ENCODE assay signal across 25 cellular contexts in genomic region chr1:88230126-88230525, GRCh38.
DNase-seq lines count a peak whose midpoint lies in the region; ATAC-seq and TF ChIP-seq lines count a peak whose summit lies in the region.
"Had no signal": no experiment of that assay in that cellular context is flagged by ENCODE, and none has a peak within 500 bp of the region (broad histone marks: within the 10 kb centered on the region; RNA-seq: fewer than 3 reads in every experiment).

No MANE protein-coding gene starts in this region.

- H3K27ac ChIP-seq in GM23338 (ENCODE audit: low read depth) (no peak overlapping the region), neural progenitor cell (no peak overlapping the region), trophoblast cell (ENCODE audit: low read depth, low read length) (no peak overlapping the region), PC-3 (ENCODE audit: low read length) (no peak overlapping the region)
- H3K27ac ChIP-seq: BLaER1 had no signal

- H2AFZ ChIP-seq in GM23338, result peak overlapping the region; percentile 33; the same call in 1 of the 2 replicates
- H2AFZ ChIP-seq in neural progenitor cell (replicated peaks), result peak overlapping the region; percentile 29
- no peak overlapping the region for H2AFZ ChIP-seq in trophoblast cell (ENCODE audit: insufficient read depth, low read length, poor library complexity)
- no peak overlapping the region for H2AFZ ChIP-seq in PC-3 (ENCODE audit: low read length)

- ATAC-seq in GM23338 (no peak), PC-3 (no peak), GM21529 (IDR thresholded peaks at IDR 0.05; ENCODE audit: unreplicated experiment) (no peak)
- ATAC-seq: GM12878 had no signal

- H3K4me2 ChIP-seq in GM23338, result no peak overlapping the region
- H3K4me2 ChIP-seq in neural progenitor cell, result no peak overlapping the region
- no peak overlapping the region for H3K4me2 ChIP-seq in trophoblast cell (ENCODE audit: low read length)
- no peak overlapping the region for H3K4me2 ChIP-seq in PC-3 (ENCODE audit: low read length)
- H3K4me2 ChIP-seq: BLaER1 had no signal

- H3F3A ChIP-seq in GM23338 (replicated peaks; ENCODE audit: low read depth) (no peaks in the 10 kb centered on the region), neural progenitor cell (ENCODE audit: low read depth) (no peaks in the 10 kb centered on the region), PC-3 (ENCODE audit: low read length, unreplicated experiment) (no peaks in the 10 kb centered on the region)

- no peak overlapping the region for H4K91ac ChIP-seq in trophoblast cell (ENCODE audit: low read depth, low read length)

- H2BK120ac ChIP-seq in trophoblast cell (ENCODE audit: insufficient read depth, low read length, poor library complexity), result no peak overlapping the region

- H3K4ac ChIP-seq in trophoblast cell (ENCODE audit: low read depth, low read length), result no peak overlapping the region

- CTCF ChIA-PET in PC-3 (lab: Charles Lee), result no interaction called here

- no TSS peak for BruUV-seq in PC-3 (replicated peaks; lab: Mats Ljungman, UMichigan)

- H3K27me3 Mint-ChIP-seq in GM23338 (ENCODE audit: insufficient read depth, low read depth, poor library complexity), result peaks cover 2% of the 10 kb centered on the region
- no peaks in the 10 kb centered on the region for H3K27me3 Mint-ChIP-seq in neural progenitor cell (ENCODE audit: insufficient read depth, low read depth)
- H3K27me3 Mint-ChIP-seq: CD4-positive, alpha-beta memory T cell; CD4-positive, CD25-positive, alpha-beta regulatory T cell had no signal

- POLR2A ChIA-PET in PC-3 (lab: Charles Lee; ENCODE audit: unreplicated experiment), result no interaction called here

- intact Hi-C loops in PC-3 (cut with micrococcal nuclease), result no loop called here

- H3K4me3 ChIP-seq in GM23338 (no peak overlapping the region), HAP-1 (no peak overlapping the region), neural progenitor cell (no peak overlapping the region), trophoblast cell (ENCODE audit: low read depth, low read length) (no peak overlapping the region), PC-3 (ENCODE audit: low read length) (no peak overlapping the region)
- H3K4me3 ChIP-seq: BLaER1, GM12878 had no signal

- TF ChIP-seq CTCF in GM23338 (conservative IDR thresholded peaks at IDR 0.05; ENCODE audit: low read depth in 2 of 2) (no peak), neural progenitor cell (IDR thresholded peaks at IDR 0.05) (no peak), PC-3 (conservative IDR thresholded peaks at IDR 0.05; ENCODE audit: low read depth, low read length) (no peak)

- H3K9ac ChIP-seq in neural progenitor cell (no peak overlapping the region), trophoblast cell (ENCODE audit: low read length) (no peak overlapping the region), PC-3 (ENCODE audit: low read length) (no peak overlapping the region)
- H3K9ac ChIP-seq: BLaER1 had no signal

- DNase-seq in GM23338 (ENCODE audit: low spot score) (no peak), HAP-1 (ENCODE audit: low spot score in 2 of 2) (peak; percentile 18 to 79), neural progenitor cell (ENCODE audit: low spot score) (no peak), trophoblast cell (peak; percentile 1 to 57), PC-3 (no peak), HCEC 1CT (no peak)
- DNase-seq: 8988T; ACHN; BE2C; C1 segment of cervical spinal cord; CD4-positive, alpha-beta memory T cell; CD4-positive, CD25-positive, alpha-beta regulatory T cell; CD8-positive, alpha-beta memory T cell; COR-L47; DMS 273 treated with DMSO at 0.1 percent for 48 hours; DMS153; DMS53; DMS79; DND-41; EL; GDM1 had no signal

- no CpG with 5 or more reads among the region's 3 CpGs for WGBS in trophoblast cell (ENCODE audit: extremely low coverage, insufficient coverage, insufficient read length)

- no peak overlapping the region for H4K12ac ChIP-seq in trophoblast cell (ENCODE audit: low read depth, low read length)

- H3K9me3 Mint-ChIP-seq in GM23338 (no peaks in the 10 kb centered on the region), neural progenitor cell (no peaks in the 10 kb centered on the region)
- H3K9me3 Mint-ChIP-seq: CD4-positive, alpha-beta memory T cell; CD8-positive, alpha-beta memory T cell had no signal

- H3K36me3 ChIP-seq in GM23338 (ENCODE audit: insufficient read depth) (no peaks in the 10 kb centered on the region), HAP-1 (replicated peaks) (no peaks in the 10 kb centered on the region), neural progenitor cell (no peaks in the 10 kb centered on the region), trophoblast cell (ENCODE audit: control insufficient read depth in 1 of 2, insufficient read depth in 2 of 2, low read length in 2 of 2) (no peaks in the 10 kb centered on the region), PC-3 (ENCODE audit: low read depth, low read length) (no peaks in the 10 kb centered on the region)
- H3K36me3 ChIP-seq: BE2C, BLaER1 had no signal

- no peaks in the 10 kb centered on the region for H3K9me3 ChIP-seq in HAP-1
- no peaks in the 10 kb centered on the region for H3K9me3 ChIP-seq in neural progenitor cell (ENCODE audit: low read depth)
- H3K9me3 ChIP-seq in trophoblast cell (ENCODE audit: insufficient read depth, low read depth, low read length), result no peaks in the 10 kb centered on the region
- no peaks in the 10 kb centered on the region for H3K9me3 ChIP-seq in PC-3 (ENCODE audit: low read length)
- H3K9me3 ChIP-seq: BE2C, BLaER1 had no signal

- no peak overlapping the region for H2BK12ac ChIP-seq in trophoblast cell (ENCODE audit: low read length)

- H2AK5ac ChIP-seq in trophoblast cell (ENCODE audit: low read length), result no peak overlapping the region

- in situ Hi-C loops in HAP-1 (cut with MboI; ENCODE audit: low sequenced_read_pairs), result no loop called here

- no peak overlapping the region for H2BK5ac ChIP-seq in trophoblast cell (ENCODE audit: low read depth, low read length, poor library complexity)

- H3K18ac ChIP-seq in trophoblast cell (ENCODE audit: low read length), result no peak overlapping the region

- H3K27ac Mint-ChIP-seq in GM23338 (no peak overlapping the region), neural progenitor cell (no peak overlapping the region)
- H3K27ac Mint-ChIP-seq: CD14-positive monocyte; CD4-positive, alpha-beta memory T cell; CD4-positive, CD25-positive, alpha-beta regulatory T cell; CD8-positive, alpha-beta memory T cell had no signal

- 0 out of 2 replicates have a peak, but pooled peaks cover 2% of the 10 kb centered on the region for H3K9me2 ChIP-seq in GM23338 (ENCODE audit: insufficient read depth)
- H3K9me2 ChIP-seq in PC-3 (replicated peaks; ENCODE audit: low read length), result no peaks in the 10 kb centered on the region

- H3K27me3 ChIP-seq in GM23338 (ENCODE audit: insufficient read depth) (no peaks in the 10 kb centered on the region), HAP-1 (ENCODE audit: low read depth) (no peaks in the 10 kb centered on the region), neural progenitor cell (no peaks in the 10 kb centered on the region), trophoblast cell (ENCODE audit: insufficient read depth, low read length) (no peaks in the 10 kb centered on the region), PC-3 (ENCODE audit: low read length) (no peaks in the 10 kb centered on the region)
- H3K27me3 ChIP-seq: BE2C, BLaER1 had no signal

- no peaks in the 10 kb centered on the region for H4K20me1 ChIP-seq in GM23338 (replicated peaks; ENCODE audit: insufficient read depth)
- H4K20me1 ChIP-seq in neural progenitor cell (ENCODE audit: low read depth), result no peaks in the 10 kb centered on the region
- H4K20me1 ChIP-seq in PC-3 (ENCODE audit: low read length), result no peaks in the 10 kb centered on the region
- H4K20me1 ChIP-seq: BLaER1 had no signal

- H3K36me3 Mint-ChIP-seq in GM23338 (ENCODE audit: low read depth) (no peaks in the 10 kb centered on the region), neural progenitor cell (no peaks in the 10 kb centered on the region)
- H3K36me3 Mint-ChIP-seq: CD14-positive monocyte; CD4-positive, alpha-beta memory T cell; CD4-positive, CD25-positive, alpha-beta regulatory T cell; CD8-positive, alpha-beta memory T cell had no signal

- peaks cover 4% of the 10 kb centered on the region; the same call in 1 of the 3 replicates for H3K4me1 Mint-ChIP-seq in GM23338
- peaks cover 7% of the 10 kb centered on the region for H3K4me1 Mint-ChIP-seq in neural progenitor cell
- H3K4me1 Mint-ChIP-seq: CD14-positive monocyte; CD4-positive, alpha-beta memory T cell; CD4-positive, CD25-positive, alpha-beta regulatory T cell; CD8-positive, alpha-beta memory T cell had no signal

- no peaks in the 10 kb centered on the region for H3K4me1 ChIP-seq in GM23338 (ENCODE audit: insufficient read depth)
- peaks cover 27% of the 10 kb centered on the region for H3K4me1 ChIP-seq in HAP-1
- no peaks in the 10 kb centered on the region for H3K4me1 ChIP-seq in neural progenitor cell
- no peaks in the 10 kb centered on the region for H3K4me1 ChIP-seq in trophoblast cell (ENCODE audit: control insufficient read depth in 1 of 2, insufficient read depth in 2 of 2, low read length in 2 of 2)
- H3K4me1 ChIP-seq in PC-3 (ENCODE audit: insufficient read depth, low read length), result no peaks in the 10 kb centered on the region
- H3K4me1 ChIP-seq: BE2C, BLaER1 had no signal

- H3K14ac ChIP-seq in trophoblast cell (ENCODE audit: low read length), result no peak overlapping the region

- H3K23ac ChIP-seq in trophoblast cell (ENCODE audit: low read length), result no peak overlapping the region

- no peaks in the 10 kb centered on the region for H3K79me1 ChIP-seq in trophoblast cell (ENCODE audit: low read length)

- no peak overlapping the region for H4K8ac ChIP-seq in trophoblast cell (ENCODE audit: low read depth, low read length)

- H3K79me2 ChIP-seq in GM23338 (replicated peaks; ENCODE audit: insufficient read depth) (no peaks in the 10 kb centered on the region), neural progenitor cell (ENCODE audit: low read depth) (no peaks in the 10 kb centered on the region), trophoblast cell (ENCODE audit: control insufficient read depth, insufficient read depth, low read length, poor library complexity) (no peaks in the 10 kb centered on the region), PC-3 (ENCODE audit: low read length) (no peaks in the 10 kb centered on the region)

- H3K4me3 Mint-ChIP-seq in GM23338, result no peak overlapping the region
- no peak overlapping the region for H3K4me3 Mint-ChIP-seq in neural progenitor cell
- H3K4me3 Mint-ChIP-seq: CD14-positive monocyte; CD4-positive, alpha-beta memory T cell; CD4-positive, CD25-positive, alpha-beta regulatory T cell had no signal

TF ChIP-seq in GM23338, 12 proteins besides CTCF, POLR2A, EP300 and RAD21 (continues in another document):
- TF ChIP-seq ZNF114 (CRISPR knock-in tag; IDR thresholded peaks at IDR 0.05) (no peak), STAT1 (IDR thresholded peaks at IDR 0.05; ENCODE audit: unreplicated experiment) (no peak), EZH2phosphoT487 (IDR thresholded peaks at IDR 0.05; ENCODE audit: unreplicated experiment) (no peak)

Comparison
In these comparisons a context has a peak if more than half of its experiments do, and no peak if none do; other contexts are left out.
1. DNase-seq: peak in HAP-1 (2 of 2) and trophoblast cell (2 of 2); none in GM23338 (single experiment), neural progenitor cell (single experiment), PC-3 (single experiment) and HCEC 1CT (single experiment).
2. H2AFZ ChIP-seq: peak in GM23338 (single experiment) and neural progenitor cell (single experiment); none in trophoblast cell (single experiment) and PC-3 (single experiment).